8 cellular contexts compared by ENCODE assay signal in genomic region chr5:140244525-140245025, GRCh38. TPM values are rescaled to one million over a fixed set of nuclear protein-coding genes. Genes with fewer than 3 reads are reported as not detected.
A peak's percentile ranks its signal among the peaks of the same experiment; 100 is the strongest.
DNase-seq lines count a peak whose midpoint lies in the region; ATAC-seq, FAIRE-seq and TF ChIP-seq lines count a peak whose summit lies in the region.

No MANE protein-coding gene starts in this region.

- no peak overlapping the region for H3K27ac ChIP-seq in mammary epithelial cell (ENCODE audit: insufficient read depth, low read depth, low read length)
- H3K27ac ChIP-seq in kidney (ENCODE audit: low read depth in 2 of 2, low read length in 2 of 2): no peak overlapping the region

- H3K4me2 ChIP-seq in mammary epithelial cell (ENCODE audit: insufficient read depth, low read depth, low read length): no peak overlapping the region

- no peak overlapping the region for H2AFZ ChIP-seq in mammary epithelial cell (ENCODE audit: low read depth, low read length)

- H3K4me1 ChIP-seq in mammary epithelial cell (ENCODE audit: insufficient read depth, low read length) (peaks cover 42% of the 10 kb centered on the region), kidney (ENCODE audit: control insufficient read depth in 1 of 2, insufficient read depth in 1 of 2, low read depth in 1 of 2, low read length in 2 of 2) (peaks cover 37 to 39% of the 10 kb centered on the region in 2 donors)

- peak; percentile 74 for ATAC-seq in HG02759 (IDR thresholded peaks at IDR 0.05; ENCODE audit: unreplicated experiment)
- no peak for ATAC-seq in GM18870 (IDR thresholded peaks at IDR 0.05; ENCODE audit: unreplicated experiment)

- TF ChIP-seq CTCF in mammary epithelial cell (conservative IDR thresholded peaks at IDR 0.05 in 1 of 2, IDR thresholded peaks at IDR 0.05 in 1 of 2; ENCODE audit: extremely low read depth in 1 of 2, insufficient read depth in 1 of 2, low read depth in 1 of 2, low read length in 2 of 2) (peak; percentile 62 to 84), kidney (IDR thresholded peaks at IDR 0.05; ENCODE audit: borderline replicate concordance, extremely low read depth, insufficient read depth) (peak; percentile 91)

- H3K4me3 ChIP-seq in mammary epithelial cell (replicated peaks in 1 of 3; ENCODE audit: insufficient read depth in 1 of 3, low read depth in 2 of 3, low read length in 3 of 3) (no peak overlapping the region), kidney (ENCODE audit: low read length in 2 of 2) (no peak overlapping the region)

- no peak overlapping the region for H3K9ac ChIP-seq in mammary epithelial cell (ENCODE audit: insufficient read depth, low read length)
- H3K9ac ChIP-seq in kidney (ENCODE audit: low read length in 2 of 2): peak overlapping the region in 1 of 2 donors; percentile 10

- CTCF ChIA-PET in mammary epithelial cell (lab: Charles Lee; ENCODE audit: low non-redundant PET): interaction anchor here (0.6 to 1.3 kb wide), 7 partner anchors 17 to 115 kb away, joined by 3 to 19 read pairs (median 3); partner anchors contain the start of gene HBEGF

- H3K79me2 ChIP-seq in mammary epithelial cell (ENCODE audit: insufficient read depth, low read length): peaks cover 4% of the 10 kb centered on the region

- DNase-seq in GM03348 (ENCODE audit: low spot score) (peak; percentile 87), NCI-H2196 treated with DMSO at 0.1 percent for 48 hours (lab: John Stamatoyannopoulos, UW; ENCODE audit: unreplicated experiment) (peak; percentile 90), mammary epithelial cell (peak; percentile 73), kidney (peak; percentile 96)
- DNase-seq in activated CD4-positive, CD25-positive, alpha-beta regulatory T cell (lab: John Stamatoyannopoulos, UW): peak; percentile 35 to 57 (median 48)
- DNase-seq in stimulated activated CD4-positive, alpha-beta T cell treated with anti-CD3 and anti-CD28 coated beads, Interleukin-15, amount 100 ng/mL, for 48 hours (ENCODE audit: low read depth in 2 of 2): peak; percentile 66 to 75

- WGBS in mammary epithelial cell (ENCODE audit: low coverage, missing lambda C conversion rate): 25% methylated on average over 10 of the region's 14 CpGs

- intact Hi-C loops in mammary epithelial cell (cut with micrococcal nuclease) (loop anchor here (1.0 to 5.0 kb wide), 5 partner anchors 51 to 473 kb away; partner anchors contain the start of gene TMCO6), kidney (cut with DNase I) (loop anchor here (5.0 kb wide), 1 partner anchor 103 kb away; the partner anchor contains the start of gene HBEGF)

- no peaks in the 10 kb centered on the region for H4K20me1 ChIP-seq in mammary epithelial cell (ENCODE audit: insufficient read depth, low read length)

- H3K9me3 ChIP-seq in mammary epithelial cell (replicated peaks; ENCODE audit: insufficient read depth, low read length) (no peaks in the 10 kb centered on the region), kidney (ENCODE audit: control insufficient read depth in 1 of 2, low read length in 2 of 2) (no peaks in the 10 kb centered on the region)

- no TSS peak for BruUV-seq in mammary epithelial cell (replicated peaks; lab: Mats Ljungman, UMichigan)

- no peaks in the 10 kb centered on the region for H3K27me3 ChIP-seq in mammary epithelial cell (ENCODE audit: insufficient read depth, low read length)

- no peak for FAIRE-seq in kidney (lab: Jason Lieb, UNC)

- dilution Hi-C loops in mammary epithelial cell (cut with HindIII; ENCODE audit: low sequenced_read_pairs): no loop called here

- in situ Hi-C loops in mammary epithelial cell (cut with MboI; ENCODE audit: low sequenced_read_pairs in 2 of 2): loop anchor here (5.0 kb wide), 1 partner anchor 113 kb away; no protein-coding TSS in a partner anchor

- H3K36me3 ChIP-seq in mammary epithelial cell (ENCODE audit: insufficient read depth, low read length): peaks cover 3% of the 10 kb centered on the region
- H3K36me3 ChIP-seq in kidney (ENCODE audit: control insufficient read depth in 1 of 2, insufficient read depth in 2 of 2, low read length in 2 of 2): peaks cover 5 to 8% of the 10 kb centered on the region in 2 donors

RNA-seq across cellular contexts. Expression of gene PFDN1, which starts 58.3 kb away (rescaled TPM):
- total RNA-seq in mammary epithelial cell (10 to 100 TPM; 64.0 to 65.0 TPM), kidney (48.9 TPM)
- polyA plus RNA-seq in mammary epithelial cell (92.4 TPM), kidney (ENCODE audit: insufficient read depth, low read depth, low replicate concordance) (85.8 TPM)
- 130 TPM for polyA minus RNA-seq in mammary epithelial cell
